Comparison of ENCODE assay signal across 7 cellular contexts in genomic region chr21:6138244-6139136, GRCh38.
DNase-seq lines count a peak whose midpoint lies in the region; ATAC-seq and TF ChIP-seq lines count a peak whose summit lies in the region.
"Not testable (repeated sequence)": the region's sequence is repeated elsewhere in the genome, so short reads cannot be mapped to it uniquely, and the experiment has no call there.

No MANE protein-coding gene starts in this region.

- not testable (repeated sequence) for H3K9me3 ChIP-seq in lower lobe of right lung

- CTCF ChIA-PET in activated CD8-positive, alpha-beta memory T cell treated with anti-CD3 and anti-CD28 coated beads, Interleukin-2, amount 10 ng/mL, durations not matched to agents 7 days and 5 days (lab: Charles Lee): not testable (repeated sequence)

- not testable (repeated sequence) for H3K27me3 Mint-ChIP-seq in activated CD8-positive, alpha-beta memory T cell treated with anti-CD3 and anti-CD28 coated beads, Interleukin-2, amount 10 ng/mL, durations not matched to agents 7 days and 5 days; effector memory CD8-positive, alpha-beta T cell

- not testable (repeated sequence) for H3K9me3 Mint-ChIP-seq in activated CD8-positive, alpha-beta memory T cell treated with anti-CD3 and anti-CD28 coated beads, Interleukin-2, amount 10 ng/mL, durations not matched to agents 7 days and 5 days (ENCODE audit: low read depth); effector memory CD8-positive, alpha-beta T cell; stimulated activated effector memory CD8-positive, alpha-beta T cell treated with anti-CD3 and anti-CD28 coated beads, Interleukin-12 subunit alpha, Interleukin-12 subunit beta, amount 100 ng/mL, for 72 hours

- intact Hi-C loops in lower lobe of right lung (cut with DNase I): not testable (repeated sequence)

- not testable (repeated sequence) for H3K27ac ChIP-seq in lower lobe of right lung

- not testable (repeated sequence) for H3K36me3 ChIP-seq in lower lobe of right lung

- not testable (repeated sequence) for H3K27me3 ChIP-seq in lower lobe of right lung (ENCODE audit: low read depth)

- not testable (repeated sequence) for H3K4me3 ChIP-seq in lower lobe of right lung

- not testable (repeated sequence) for TF ChIP-seq CTCF in lower lobe of right lung (IDR thresholded peaks at IDR 0.05)

- not testable (repeated sequence) for H3K4me1 Mint-ChIP-seq in activated CD8-positive, alpha-beta memory T cell treated with anti-CD3 and anti-CD28 coated beads, Interleukin-2, amount 10 ng/mL, durations not matched to agents 7 days and 5 days; effector memory CD8-positive, alpha-beta T cell (ENCODE audit: low read depth in 2 of 2); stimulated activated effector memory CD8-positive, alpha-beta T cell treated with anti-CD3 and anti-CD28 coated beads, Interleukin-12 subunit alpha, Interleukin-12 subunit beta, amount 100 ng/mL, for 72 hours

- H3K4me3 Mint-ChIP-seq in activated CD8-positive, alpha-beta memory T cell treated with anti-CD3 and anti-CD28 coated beads, Interleukin-2, amount 10 ng/mL, durations not matched to agents 7 days and 5 days; effector memory CD8-positive, alpha-beta T cell; stimulated activated effector memory CD8-positive, alpha-beta T cell treated with anti-CD3 and anti-CD28 coated beads, Interleukin-12 subunit alpha, Interleukin-12 subunit beta, amount 100 ng/mL, for 72 hours: not testable (repeated sequence)

- H3K27ac Mint-ChIP-seq in activated CD8-positive, alpha-beta memory T cell treated with anti-CD3 and anti-CD28 coated beads, Interleukin-2, amount 10 ng/mL, durations not matched to agents 7 days and 5 days; effector memory CD8-positive, alpha-beta T cell; stimulated activated effector memory CD8-positive, alpha-beta T cell treated with anti-CD3 and anti-CD28 coated beads, Interleukin-12 subunit alpha, Interleukin-12 subunit beta, amount 100 ng/mL, for 72 hours: not testable (repeated sequence)

- H3K36me3 Mint-ChIP-seq in activated CD8-positive, alpha-beta memory T cell treated with anti-CD3 and anti-CD28 coated beads, Interleukin-2, amount 10 ng/mL, durations not matched to agents 7 days and 5 days; effector memory CD8-positive, alpha-beta T cell (ENCODE audit: insufficient read depth); stimulated activated effector memory CD8-positive, alpha-beta T cell treated with anti-CD3 and anti-CD28 coated beads, Interleukin-12 subunit alpha, Interleukin-12 subunit beta, amount 100 ng/mL, for 72 hours: not testable (repeated sequence)

- ATAC-seq in GM18868 (IDR thresholded peaks at IDR 0.05; ENCODE audit: unreplicated experiment): peak; percentile 58
- ATAC-seq in GM21529 (IDR thresholded peaks at IDR 0.05; ENCODE audit: unreplicated experiment): peak; percentile 39
- ATAC-seq in HG03432 (IDR thresholded peaks at IDR 0.05; ENCODE audit: unreplicated experiment): peak; percentile 57
- ATAC-seq in activated CD8-positive, alpha-beta memory T cell treated with anti-CD3 and anti-CD28 coated beads, Interleukin-2, amount 10 ng/mL, durations not matched to agents 7 days and 5 days: peak; percentile 51
- ATAC-seq in effector memory CD8-positive, alpha-beta T cell (replicated peaks): peak; percentile 73
- peak; percentile 38 to 67 for ATAC-seq in lower lobe of right lung
- peak; percentile 66 for ATAC-seq in stimulated activated effector memory CD8-positive, alpha-beta T cell treated with anti-CD3 and anti-CD28 coated beads, Interleukin-12 subunit alpha, Interleukin-12 subunit beta, amount 100 ng/mL, for 72 hours

- DNase-seq in activated CD8-positive, alpha-beta memory T cell treated with anti-CD3 and anti-CD28 coated beads, Interleukin-2, amount 10 ng/mL, durations not matched to agents 7 days and 5 days; effector memory CD8-positive, alpha-beta T cell; lower lobe of right lung; stimulated activated effector memory CD8-positive, alpha-beta T cell treated with anti-CD3 and anti-CD28 coated beads, Interleukin-12 subunit alpha, Interleukin-12 subunit beta, amount 100 ng/mL, for 72 hours (ENCODE audit: low spot score in 2 of 2): not testable (repeated sequence)

- not testable (repeated sequence) for H3K4me1 ChIP-seq in lower lobe of right lung
